ENCODE assay signal across 8 cellular contexts in genomic region chr1:160205242-160205973, GRCh38. TPM values are rescaled to one million over a fixed set of nuclear protein-coding genes. Genes with fewer than 3 reads are reported as not detected.
DNase-seq lines count a peak whose midpoint lies in the region; ATAC-seq and TF ChIP-seq lines count a peak whose summit lies in the region.

PEA15 (plus strand) TSS chr1:160205384; CDS start chr1:160211545, 6,161 bp downstream.

- H3K4me1 Mint-ChIP-seq in neural crest cell, result peaks cover 57% of the 10 kb centered on the region
- peaks cover 56% of the 10 kb centered on the region for H3K4me1 Mint-ChIP-seq in stimulated activated naive CD8-positive, alpha-beta T cell treated with anti-CD3 and anti-CD28 coated beads, Interleukin-15, amount 100 ng/mL, for 72 hours

- no peaks in the 10 kb centered on the region for H3K27me3 Mint-ChIP-seq in neural crest cell (ENCODE audit: low read depth)
- H3K27me3 Mint-ChIP-seq in stimulated activated naive CD8-positive, alpha-beta T cell treated with anti-CD3 and anti-CD28 coated beads, Interleukin-15, amount 100 ng/mL, for 72 hours, result no peaks in the 10 kb centered on the region

- ATAC-seq in GM18511 (IDR thresholded peaks at IDR 0.05; ENCODE audit: unreplicated experiment) (peak; percentile 49), HG03439 (IDR thresholded peaks at IDR 0.05; ENCODE audit: unreplicated experiment) (peak; percentile 52)
- ATAC-seq in stimulated activated naive CD8-positive, alpha-beta T cell treated with anti-CD3 and anti-CD28 coated beads, Interleukin-15, amount 100 ng/mL, for 72 hours, result peak; percentile 79

- POLR2A ChIA-PET in AG04449 (lab: Yijun Ruan, JAX), result interaction anchor here (1.3 to 7.3 kb wide), 2 partner anchors 12 to 14 kb away, joined by 4 to 34 read pairs; no protein-coding TSS in a partner anchor
- POLR2A ChIA-PET in RWPE1 (lab: Yijun Ruan, JAX; ENCODE audit: low non-redundant PET), result no interaction called here

- H3K4me3 Mint-ChIP-seq in neural crest cell, result peak within 1 kb of the TSS; percentile 87
- H3K4me3 Mint-ChIP-seq in stimulated activated naive CD8-positive, alpha-beta T cell treated with anti-CD3 and anti-CD28 coated beads, Interleukin-15, amount 100 ng/mL, for 72 hours, result peak within 1 kb of the TSS; percentile 90

- no peaks in the 10 kb centered on the region for H3K9me3 Mint-ChIP-seq in neural crest cell
- no peaks in the 10 kb centered on the region for H3K9me3 Mint-ChIP-seq in stimulated activated naive CD8-positive, alpha-beta T cell treated with anti-CD3 and anti-CD28 coated beads, Interleukin-15, amount 100 ng/mL, for 72 hours

- TF ChIP-seq CTCF in AG04449 (IDR thresholded peaks at IDR 0.05; ENCODE audit: insufficient read depth, low read length, missing control alignments) (no peak), RWPE1 (conservative IDR thresholded peaks at IDR 0.05; ENCODE audit: low read depth) (no peak), fibroblast of villous mesenchyme (IDR thresholded peaks at IDR 0.05; ENCODE audit: insufficient read depth, low read depth, low read length) (no peak), neural crest cell (conservative IDR thresholded peaks at IDR 0.05) (no peak)

- peak within 1 kb of the TSS; percentile 96 for H3K4me3 ChIP-seq in AG04449 (ENCODE audit: low read depth, low read length)
- peak within 1 kb of the TSS; percentile 94 for H3K4me3 ChIP-seq in fibroblast of villous mesenchyme (ENCODE audit: low read depth, low read length)

- H3K27ac Mint-ChIP-seq in neural crest cell (ENCODE audit: unreplicated experiment), result peak within 1 kb of the TSS; percentile 93
- peak within 1 kb of the TSS; percentile 95 for H3K27ac Mint-ChIP-seq in stimulated activated naive CD8-positive, alpha-beta T cell treated with anti-CD3 and anti-CD28 coated beads, Interleukin-15, amount 100 ng/mL, for 72 hours

- H3K27ac ChIP-seq in RWPE1, result peak within 1 kb of the TSS; percentile 81

- H3K36me3 Mint-ChIP-seq in neural crest cell (ENCODE audit: low read depth), result peaks cover 3% of the 10 kb centered on the region

- DNase-seq in AG04449 (ENCODE audit: low read depth, low spot score) (no peak), RWPE1 (ENCODE audit: low spot score) (peak; percentile 90), fibroblast of villous mesenchyme (ENCODE audit: low read depth) (peak; percentile 62), neural crest cell (ENCODE audit: low read depth, low spot score) (peak; percentile 59)
- DNase-seq in activated effector memory CD4-positive, alpha-beta T cell treated with anti-CD3 and anti-CD28 coated beads, Interleukin-2, amount 50 U/mL, for 16 hours, result peak; percentile 89
- peak; percentile 62 to 64 for DNase-seq in stimulated activated naive CD8-positive, alpha-beta T cell treated with anti-CD3 and anti-CD28 coated beads, Interleukin-15, amount 100 ng/mL, for 72 hours

- CTCF ChIA-PET in AG04449 (lab: Yijun Ruan, JAX), result interaction anchor here (1.5 to 11.7 kb wide), 7 partner anchors 10 to 104 kb away, joined by 4 to 214 read pairs (median 26); partner anchors contain the start of gene CASQ1
- CTCF ChIA-PET in RWPE1 (lab: Yijun Ruan, JAX), result interaction anchor here (0.7 to 1.0 kb wide), 2 partner anchors 16 to 107 kb away, joined by 5 read pairs; no protein-coding TSS in a partner anchor

RNA-seq across cellular contexts. Expression of gene PEA15, which starts in this region (rescaled TPM):
- 118 and 138 TPM in 2 replicates for total RNA-seq in fibroblast of villous mesenchyme
- total RNA-seq in neural crest cell, result 113 and 117 TPM in 2 replicates
